Comparison of ENCODE assay signal across 31 cellular contexts in genomic region chr5:84373506-84373905, GRCh38. TPM values are rescaled to one million over a fixed set of nuclear protein-coding genes. Genes with fewer than 3 reads are reported as not detected.
"Had no signal": no experiment of that assay in that cellular context is flagged by ENCODE, and none has a peak within 500 bp of the region (broad histone marks: within the 10 kb centered on the region; RNA-seq: fewer than 3 reads in every experiment).

No MANE protein-coding gene starts in this region.

- H3K4me1 ChIP-seq: esophagus muscularis mucosa, lower lobe of right lung, parathyroid adenoma, right atrium auricular region, spleen, testis had no signal

- ATAC-seq: activated CD4-positive, CD25-positive, alpha-beta regulatory T cell treated with anti-CD3 and anti-CD28 coated beads, Interleukin-2, amount 50 U/mL, for 24 hours; heart right ventricle; left lung; lower lobe of right lung had no signal

- H2AFZ ChIP-seq: parathyroid adenoma had no signal

- H3K36me3 ChIP-seq: esophagus muscularis mucosa, heart right ventricle, left lung, lower lobe of right lung, right atrium auricular region, spleen, transverse colon had no signal

- H3K27me3 Mint-ChIP-seq: activated CD4-positive, alpha-beta memory T cell treated with anti-CD3 and anti-CD28 coated beads for 36 hours; activated CD4-positive, alpha-beta T cell treated with anti-CD3 and anti-CD28 coated beads, Interleukin-2, amount 10 ng/mL, durations not matched to agents 24 days and 14 days; activated naive CD8-positive, alpha-beta T cell treated with anti-CD3 and anti-CD28 coated beads, Interleukin-2, amount 10 ng/mL, durations not matched to agents 7 days and 5 days; central memory CD8-positive, alpha-beta T cell had no signal

- H3K9me3 ChIP-seq: esophagus muscularis mucosa, heart right ventricle, left lung, lower lobe of right lung, right atrium auricular region, spleen, testis, transverse colon had no signal

- H3K27ac Mint-ChIP-seq: activated CD4-positive, alpha-beta memory T cell treated with anti-CD3 and anti-CD28 coated beads for 36 hours; activated CD4-positive, alpha-beta T cell treated with anti-CD3 and anti-CD28 coated beads, Interleukin-2, amount 10 ng/mL, durations not matched to agents 24 days and 14 days; activated naive CD4-positive, alpha-beta T cell treated with anti-CD3 and anti-CD28 coated beads for 36 hours; activated naive CD8-positive, alpha-beta T cell treated with anti-CD3 and anti-CD28 coated beads, Interleukin-2, amount 10 ng/mL, durations not matched to agents 7 days and 5 days; activated T-helper 1 cell treated with anti-CD3 and anti-CD28 coated beads, Interleukin-12 subunit alpha, Interleukin-12 subunit beta, Interleukin-2, Interleukin-4 antibody, amounts not matched to agents 30 ng/mL and 10 ng/mL and 1 ng/mL, durations not matched to agents 14 hours and 24 hours and 36 hours; naive B cell; T-helper 1 cell treated with Interleukin-12 subunit alpha and Interleukin-12 subunit beta and Interleukin-4 antibody, amounts not matched to agents 30 μg/mL and 1 μg/mL, for 36 hours had no signal

- H3K4me1 Mint-ChIP-seq: activated CD4-positive, alpha-beta T cell treated with anti-CD3 and anti-CD28 coated beads, Interleukin-2, amount 10 ng/mL, durations not matched to agents 24 days and 14 days; activated naive CD8-positive, alpha-beta T cell treated with anti-CD3 and anti-CD28 coated beads, Interleukin-2, amount 10 ng/mL, durations not matched to agents 7 days and 5 days; central memory CD8-positive, alpha-beta T cell; naive B cell had no signal

- H3K79me2 ChIP-seq: parathyroid adenoma had no signal

- H3K9me3 Mint-ChIP-seq: activated CD4-positive, alpha-beta memory T cell treated with anti-CD3 and anti-CD28 coated beads for 36 hours; activated CD4-positive, alpha-beta T cell treated with anti-CD3 and anti-CD28 coated beads, Interleukin-2, amount 10 ng/mL, durations not matched to agents 24 days and 14 days; activated naive CD4-positive, alpha-beta T cell treated with anti-CD3 and anti-CD28 coated beads for 36 hours; activated naive CD8-positive, alpha-beta T cell treated with anti-CD3 and anti-CD28 coated beads, Interleukin-2, amount 10 ng/mL, durations not matched to agents 7 days and 5 days; activated T-helper 1 cell treated with anti-CD3 and anti-CD28 coated beads, Interleukin-12 subunit alpha, Interleukin-12 subunit beta, Interleukin-2, Interleukin-4 antibody, amounts not matched to agents 30 ng/mL and 10 ng/mL and 1 ng/mL, durations not matched to agents 14 hours and 24 hours and 36 hours; T-helper 1 cell treated with Interleukin-12 subunit alpha and Interleukin-12 subunit beta and Interleukin-4 antibody, amounts not matched to agents 30 μg/mL and 1 μg/mL, for 36 hours had no signal

- DNase-seq: activated CD4-positive, alpha-beta memory T cell treated with anti-CD3 and anti-CD28 coated beads for 36 hours; activated CD4-positive, alpha-beta T cell treated with anti-CD3 and anti-CD28 coated beads, Interleukin-2, amount 10 ng/mL, durations not matched to agents 24 days and 14 days; activated CD8-positive, alpha-beta memory T cell treated with anti-CD3 and anti-CD28 coated beads, Interleukin-2, amount 50 U/mL, for 4 hours; activated effector memory CD4-positive, alpha-beta T cell treated with anti-CD3 and anti-CD28 coated beads, Interleukin-2, amount 50 U/mL, for 16 hours; activated naive CD4-positive, alpha-beta T cell treated with anti-CD3 and anti-CD28 coated beads for 36 hours; activated naive CD8-positive, alpha-beta T cell treated with anti-CD3 and anti-CD28 coated beads, Interleukin-2, amount 10 ng/mL, durations not matched to agents 7 days and 5 days; activated T-cell treated with anti-CD3 and anti-CD28 coated beads, Interleukin-2, amount 50 U/mL, for 1 hour; amygdala; dermis blood vessel endothelial cell; effector CD4-positive, alpha-beta T cell; foreskin melanocyte; heart right ventricle; left lung; lower lobe of right lung; naive B cell; spleen; stimulated activated CD4-positive, alpha-beta T cell treated with anti-CD3 and anti-CD28 coated beads, Interleukin-2, amount 100 ng/mL, for 48 hours; stimulated activated naive CD4-positive, alpha-beta T cell treated with Interleukin-2 at 50 U/mL for 16 hours; SW 1271; T-helper 9 cell; testis; transverse colon had no signal

- H3K36me3 Mint-ChIP-seq: activated CD4-positive, alpha-beta memory T cell treated with anti-CD3 and anti-CD28 coated beads for 36 hours; activated naive CD8-positive, alpha-beta T cell treated with anti-CD3 and anti-CD28 coated beads, Interleukin-2, amount 10 ng/mL, durations not matched to agents 7 days and 5 days; naive B cell had no signal

- H3K27ac ChIP-seq: esophagus muscularis mucosa, heart right ventricle, lower lobe of right lung, parathyroid adenoma, right atrium auricular region, spleen, testis, transverse colon, VCaP had no signal

- H3K4me3 Mint-ChIP-seq: activated CD4-positive, alpha-beta memory T cell treated with anti-CD3 and anti-CD28 coated beads for 36 hours; activated CD4-positive, alpha-beta T cell treated with anti-CD3 and anti-CD28 coated beads, Interleukin-2, amount 10 ng/mL, durations not matched to agents 24 days and 14 days; activated naive CD4-positive, alpha-beta T cell treated with anti-CD3 and anti-CD28 coated beads for 36 hours; activated naive CD8-positive, alpha-beta T cell treated with anti-CD3 and anti-CD28 coated beads, Interleukin-2, amount 10 ng/mL, durations not matched to agents 7 days and 5 days; activated T-helper 1 cell treated with anti-CD3 and anti-CD28 coated beads, Interleukin-12 subunit alpha, Interleukin-12 subunit beta, Interleukin-2, Interleukin-4 antibody, amounts not matched to agents 30 ng/mL and 10 ng/mL and 1 ng/mL, durations not matched to agents 14 hours and 24 hours and 36 hours; central memory CD8-positive, alpha-beta T cell; naive B cell; T-helper 1 cell treated with Interleukin-12 subunit alpha and Interleukin-12 subunit beta and Interleukin-4 antibody, amounts not matched to agents 30 μg/mL and 1 μg/mL, for 36 hours had no signal

- H3K9ac ChIP-seq: parathyroid adenoma had no signal

- H3K4me3 ChIP-seq: esophagus muscularis mucosa, heart right ventricle, left lung, lower lobe of right lung, right atrium auricular region, spleen, testis, transverse colon had no signal

- H3K27me3 ChIP-seq: esophagus muscularis mucosa, left lung, right atrium auricular region, spleen, testis, transverse colon had no signal

RNA-seq across cellular contexts. Expression of gene EDIL3, which starts 11.2 kb away (rescaled TPM):
- total RNA-seq: activated CD4-positive, alpha-beta memory T cell treated with anti-CD3 and anti-CD28 coated beads for 36 hours; activated CD4-positive, alpha-beta T cell treated with anti-CD3 and anti-CD28 coated beads, Interleukin-2, amount 10 ng/mL, durations not matched to agents 24 days and 14 days; activated CD8-positive, alpha-beta memory T cell treated with anti-CD3 and anti-CD28 coated beads for 36 hours; activated naive CD4-positive, alpha-beta T cell treated with anti-CD3 and anti-CD28 coated beads for 36 hours; activated naive CD8-positive, alpha-beta T cell treated with anti-CD3 and anti-CD28 coated beads, Interleukin-2, amount 10 ng/mL, durations not matched to agents 7 days and 5 days; activated T-helper 1 cell treated with anti-CD3 and anti-CD28 coated beads, Interleukin-12 subunit alpha, Interleukin-12 subunit beta, Interleukin-2, Interleukin-4 antibody, amounts not matched to agents 30 ng/mL and 10 ng/mL and 1 ng/mL, durations not matched to agents 14 hours and 24 hours and 36 hours had no signal
